In the genomic region with DNA sequence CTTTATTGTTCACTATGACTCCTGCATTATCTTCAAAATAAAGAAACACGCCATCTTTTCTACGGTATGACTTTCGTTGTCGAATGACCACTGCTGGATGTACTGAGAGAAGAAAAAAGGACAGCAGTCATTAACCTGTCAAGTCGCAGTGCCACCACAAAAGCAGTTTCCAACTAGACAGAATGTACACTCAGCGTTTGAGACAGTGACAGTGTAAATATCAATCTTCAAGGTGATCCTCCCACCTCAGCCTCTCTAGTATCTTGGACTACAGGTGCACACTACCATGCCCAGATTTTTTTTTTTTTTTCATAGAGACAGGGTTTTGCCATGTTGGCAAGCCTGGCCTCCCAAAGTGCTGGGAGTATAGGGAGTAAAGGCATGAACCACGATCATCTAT, we compare ENCODE assay signal across 15 cellular contexts. TPM values are rescaled to one million over a fixed set of nuclear protein-coding genes. Genes with fewer than 3 reads are reported as not detected.
DNase-seq lines count a peak whose midpoint lies in the region; ATAC-seq, FAIRE-seq and TF ChIP-seq lines count a peak whose summit lies in the region.
"Had no signal": no experiment of that assay in that cellular context is flagged by ENCODE, and none has a peak within 500 bp of the region (broad histone marks: within the 10 kb centered on the region; RNA-seq: fewer than 3 reads in every experiment).

No MANE protein-coding gene starts in this region.

- DNase-seq in CD4-positive, alpha-beta memory T cell = no peak
- DNase-seq in activated naive CD8-positive, alpha-beta T cell treated with anti-CD3 and anti-CD28 coated beads, Interleukin-2, amount 50 U/mL, for 24 hours = no peak
- no peak for DNase-seq in naive B cell
- DNase-seq in NK-92 (lab: John Stamatoyannopoulos, UW; ENCODE audit: unreplicated experiment) = no peak
- DNase-seq in small intestine = no peak
- no peak for DNase-seq in Right ventricle myocardium inferior (ENCODE audit: missing footprints)
- DNase-seq in spleen = no peak
- DNase-seq: effector memory CD4-positive, alpha-beta T cell; HCEC 1CT; kidney; NCI-H1436 had no signal

- H3K27me3 Mint-ChIP-seq in CD4-positive, alpha-beta memory T cell = no peaks in the 10 kb centered on the region
- H3K27me3 Mint-ChIP-seq in activated naive CD8-positive, alpha-beta T cell treated with anti-CD3 and anti-CD28 coated beads, Interleukin-2, amount 50 U/mL, for 24 hours = peaks cover 3% of the 10 kb centered on the region
- no peaks in the 10 kb centered on the region for H3K27me3 Mint-ChIP-seq in naive B cell

- H3K27me3 ChIP-seq in CD4-positive, alpha-beta memory T cell (ENCODE audit: insufficient read depth, low read length) = no peaks in the 10 kb centered on the region
- H3K27me3 ChIP-seq in HUES64 (ENCODE audit: insufficient read depth, low read length) (no peaks in the 10 kb centered on the region), small intestine (ENCODE audit: control insufficient read depth in 2 of 2, insufficient read depth in 2 of 2, low read length in 2 of 2) (no peaks in the 10 kb centered on the region), spleen (replicated peaks in 1 of 7) (no peaks in the 10 kb centered on the region)
- H3K27me3 ChIP-seq: vagina had no signal

- peak overlapping the region; percentile 11 to 99 (median 67) for H3K27ac Mint-ChIP-seq in CD4-positive, alpha-beta memory T cell
- H3K27ac Mint-ChIP-seq in activated naive CD8-positive, alpha-beta T cell treated with anti-CD3 and anti-CD28 coated beads, Interleukin-2, amount 50 U/mL, for 24 hours = peak overlapping the region; percentile 100
- peak overlapping the region in 4 of 6 donors; percentile 49 to 79 (median 69) for H3K27ac Mint-ChIP-seq in naive B cell

- H3K9me3 ChIP-seq in CD4-positive, alpha-beta memory T cell (ENCODE audit: control insufficient read depth in 1 of 2, low read length in 2 of 2) = no peaks in the 10 kb centered on the region
- H3K9me3 ChIP-seq in HUES64 (ENCODE audit: insufficient read depth, low read depth, low read length) (no peaks in the 10 kb centered on the region), small intestine (ENCODE audit: control insufficient read depth, low read depth) (no peaks in the 10 kb centered on the region), spleen (no peaks in the 10 kb centered on the region)
- H3K9me3 ChIP-seq: vagina had no signal

- H3K4me1 ChIP-seq in CD4-positive, alpha-beta memory T cell (ENCODE audit: insufficient read depth, low read length) = peaks cover 34% of the 10 kb centered on the region
- peaks cover 12% of the 10 kb centered on the region; the same call in 1 of the 2 replicates for H3K4me1 ChIP-seq in HUES64 (ENCODE audit: insufficient read depth, low read length)
- H3K4me1 ChIP-seq in small intestine (ENCODE audit: control insufficient read depth in 2 of 2, insufficient read depth in 1 of 2, low read depth in 1 of 2, low read length in 1 of 2) = peaks cover 3 to 5% of the 10 kb centered on the region in 2 donors
- H3K4me1 ChIP-seq in spleen = peaks cover 27 to 58% (median 41%) of the 10 kb centered on the region in 6 donors

- 98% methylated on average over 7 of the region's 7 CpGs for WGBS in HUES64
- WGBS in small intestine, 3 donors = 56 to 75% (median 60%) methylated on average over 7 of the region's 7 CpGs
- WGBS in spleen, 5 donors = 77 to 90% (median 84%) methylated on average over 7 of the region's 7 CpGs

- POLR2A ChIA-PET in CD4-positive, alpha-beta memory T cell (lab: Charles Lee; ENCODE audit: partially characterized antibody) = interaction anchor here (1.3 to 5.4 kb wide), 3 partner anchors 9 to 26 kb away, joined by 3 to 229 read pairs (median 90); partner anchors contain the start of genes CWC25 and LASP1

- FAIRE-seq in small intestine (lab: Jason Lieb, UNC) = no peak
- FAIRE-seq: kidney, TTC549 had no signal

- intact Hi-C loops in CD4-positive, alpha-beta memory T cell (cut with micrococcal nuclease) = loop anchor here (5.0 kb wide), 2 partner anchors 98 to 302 kb away; partner anchors contain the start of genes PLXDC1 and PSMB3
- intact Hi-C loops in Right ventricle myocardium inferior (cut with DNase I) (no loop called here), spleen (cut with DNase I; ENCODE audit: low total_unique reads) (no loop called here)

- no peak for TF ChIP-seq CTCF in spleen (IDR thresholded peaks at IDR 0.05 in 8 of 11, conservative IDR thresholded peaks at IDR 0.05 in 3 of 11)

- H3K4me3 ChIP-seq in CD4-positive, alpha-beta memory T cell (ENCODE audit: low read length in 2 of 2) = no peak overlapping the region
- peak overlapping the region; percentile 95 for H3K4me3 ChIP-seq in HUES64 (ENCODE audit: low read length)
- no peak overlapping the region for H3K4me3 ChIP-seq in small intestine (ENCODE audit: low read depth in 1 of 2, low read length in 2 of 2)
- no peak overlapping the region for H3K4me3 ChIP-seq in spleen
- H3K4me3 ChIP-seq: vagina had no signal

- H3K4me3 Mint-ChIP-seq in CD4-positive, alpha-beta memory T cell = peak overlapping the region in 2 of 8 donors; percentile 23 to 33
- H3K4me3 Mint-ChIP-seq in activated naive CD8-positive, alpha-beta T cell treated with anti-CD3 and anti-CD28 coated beads, Interleukin-2, amount 50 U/mL, for 24 hours = peak overlapping the region; percentile 100
- peak overlapping the region in 5 of 8 donors; percentile 16 to 96 (median 29) for H3K4me3 Mint-ChIP-seq in naive B cell

- ATAC-seq in activated naive CD8-positive, alpha-beta T cell treated with anti-CD3 and anti-CD28 coated beads, Interleukin-2, amount 50 U/mL, for 24 hours = no peak
- ATAC-seq in naive B cell (ENCODE audit: low read depth in 2 of 2) (no peak), Right ventricle myocardium inferior (no peak)
- ATAC-seq: activated naive CD4-positive, alpha-beta T cell treated with anti-CD3 and anti-CD28 coated beads, Interleukin-2, amount 50 U/mL, for 72 hours had no signal

- CTCF ChIA-PET in CD4-positive, alpha-beta memory T cell (lab: Charles Lee; ENCODE audit: partially characterized antibody) = interaction anchor here (0.6 kb wide), 1 partner anchor 382 kb away, joined by 4 read pairs; no protein-coding TSS in a partner anchor

- peaks cover 0 to 6% (median 0%) of the 10 kb centered on the region in 8 donors for H3K9me3 Mint-ChIP-seq in CD4-positive, alpha-beta memory T cell
- H3K9me3 Mint-ChIP-seq in activated naive CD8-positive, alpha-beta T cell treated with anti-CD3 and anti-CD28 coated beads, Interleukin-2, amount 50 U/mL, for 24 hours = no peaks in the 10 kb centered on the region
- no peaks in the 10 kb centered on the region for H3K9me3 Mint-ChIP-seq in naive B cell
- H3K9me3 Mint-ChIP-seq: activated naive CD4-positive, alpha-beta T cell treated with anti-CD3 and anti-CD28 coated beads, Interleukin-2, amount 50 U/mL, for 72 hours had no signal

- H3K4me1 Mint-ChIP-seq in CD4-positive, alpha-beta memory T cell = peaks cover 30 to 45% (median 37%) of the 10 kb centered on the region in 4 donors
- H3K4me1 Mint-ChIP-seq in activated naive CD8-positive, alpha-beta T cell treated with anti-CD3 and anti-CD28 coated beads, Interleukin-2, amount 50 U/mL, for 24 hours = peaks cover 49% of the 10 kb centered on the region
- peaks cover 42 to 43% (median 43%) of the 10 kb centered on the region in 3 donors for H3K4me1 Mint-ChIP-seq in naive B cell

- peaks cover 39 to 61% of the 10 kb centered on the region in 2 donors for H3K36me3 Mint-ChIP-seq in CD4-positive, alpha-beta memory T cell
- H3K36me3 Mint-ChIP-seq in activated naive CD8-positive, alpha-beta T cell treated with anti-CD3 and anti-CD28 coated beads, Interleukin-2, amount 50 U/mL, for 24 hours (ENCODE audit: low read depth) = peaks cover 62% of the 10 kb centered on the region
- peaks cover 14 to 21% of the 10 kb centered on the region in 2 donors for H3K36me3 Mint-ChIP-seq in naive B cell

- H3K9ac ChIP-seq in HUES64 (ENCODE audit: low read depth, low read length) = no peak overlapping the region

- peaks cover 41% of the 10 kb centered on the region for H3K36me3 ChIP-seq in CD4-positive, alpha-beta memory T cell (ENCODE audit: insufficient read depth, low read length)
- H3K36me3 ChIP-seq in HUES64 (ENCODE audit: insufficient read depth, low read length) (peaks cover 67% of the 10 kb centered on the region), small intestine (ENCODE audit: control insufficient read depth in 2 of 2, insufficient read depth in 2 of 2, low read length in 2 of 2) (peaks cover 7 to 19% of the 10 kb centered on the region in 2 donors), spleen (peaks cover 0 to 74% (median 60%) of the 10 kb centered on the region in 6 donors)

- no peak overlapping the region for H3K27ac ChIP-seq in CD4-positive, alpha-beta memory T cell (ENCODE audit: low read depth, low read length)
- H3K27ac ChIP-seq in HUES64 (ENCODE audit: low read depth, low read length) (no peak overlapping the region), small intestine (ENCODE audit: low read depth in 1 of 2, low read length in 1 of 2) (no peak overlapping the region), spleen (no peak overlapping the region)
- H3K27ac ChIP-seq: vagina had no signal

- TF ChIP-seq POLR2A in spleen (IDR thresholded peaks at IDR 0.05) = no peak

RNA-seq across cellular contexts. Expression of gene RPL23, which starts 3.1 kb away (rescaled TPM):
- total RNA-seq in CD4-positive, alpha-beta memory T cell = 1,000 to 10,000 TPM; 1,511 to 1,572 TPM
- 1,000 to 10,000 TPM in 1 of 2 donors, 100 to 1,000 TPM in 1; 728 to 1,314 TPM for polyA plus RNA-seq in CD4-positive, alpha-beta memory T cell
- 1,978 TPM for polyA plus RNA-seq in HUES64 (2013, experiment 1 of 2)
- polyA plus RNA-seq in HUES64 (2013, experiment 2 of 2) = 2,117 TPM
- polyA plus RNA-seq in naive B cell (ENCODE audit: low read depth in 6 of 6) (1,000 to 10,000 TPM in 5 of 6 donors, 100 to 1,000 TPM in 1; 798 to 1,720 (median 1,485) TPM), small intestine (1,000 to 10,000 TPM; 1,251 to 3,207 (median 2,524) TPM), spleen (1,000 to 10,000 TPM; 5,045 to 6,883 (median 6,622) TPM)
- total RNA-seq in Right ventricle myocardium inferior (897 TPM), spleen (1,000 to 10,000 TPM; 1,006 to 1,826 (median 1,444) TPM)

RNA-seq across cellular contexts. Expression of gene LASP1, which starts 19.5 kb away (rescaled TPM):
- 100 to 1,000 TPM; 120 to 122 TPM for total RNA-seq in CD4-positive, alpha-beta memory T cell
- polyA plus RNA-seq in CD4-positive, alpha-beta memory T cell = 10 to 100 TPM; 32.1 to 65.3 TPM
- polyA plus RNA-seq in HUES64 (2013, experiment 1 of 2) = 103 TPM
- 99.7 TPM for polyA plus RNA-seq in HUES64 (2013, experiment 2 of 2)
- polyA plus RNA-seq in naive B cell (ENCODE audit: low read depth in 6 of 6) = 10 to 100 TPM; 28.4 to 47.4 (median 41.8) TPM
- polyA plus RNA-seq in small intestine = 100 to 1,000 TPM; 152 to 257 (median 213) TPM
- total RNA-seq in Right ventricle myocardium inferior = 38.5 TPM
- total RNA-seq in spleen = 100 to 1,000 TPM; 117 to 196 (median 154) TPM
- polyA plus RNA-seq in spleen = 10 to 100 TPM; 38.8 to 84.3 (median 45.6) TPM

RNA-seq across cellular contexts. Expression of gene CWC25, which starts 25.3 kb away (rescaled TPM):
- 10 to 100 TPM; 44.4 to 46.8 TPM for total RNA-seq in CD4-positive, alpha-beta memory T cell
- polyA plus RNA-seq in CD4-positive, alpha-beta memory T cell = 1 to 10 TPM; 4.3 to 9.6 TPM
- 11.0 TPM for polyA plus RNA-seq in HUES64 (2013, experiment 1 of 2)
- 9.5 TPM for polyA plus RNA-seq in HUES64 (2013, experiment 2 of 2)
- polyA plus RNA-seq in naive B cell (ENCODE audit: low read depth in 6 of 6) (10 to 100 TPM in 4 of 6 donors, 1 to 10 TPM in 2; 9.2 to 13.4 (median 11.5) TPM), small intestine (10 to 100 TPM; 12.6 to 61.1 (median 45.7) TPM), spleen (10 to 100 TPM; 14.7 to 26.7 (median 25.1) TPM)
- total RNA-seq in Right ventricle myocardium inferior (9.4 TPM), spleen (10 to 100 TPM; 23.6 to 32.8 (median 28.3) TPM)

RNA-seq across cellular contexts. Expression of gene PIP4K2B, which starts 51.0 kb away (rescaled TPM):
- total RNA-seq in CD4-positive, alpha-beta memory T cell = 10 to 100 TPM; 55.9 to 66.3 TPM
- polyA plus RNA-seq in CD4-positive, alpha-beta memory T cell = 10 to 100 TPM; 10.2 to 16.6 TPM
- 34.8 TPM for polyA plus RNA-seq in HUES64 (2013, experiment 1 of 2)
- polyA plus RNA-seq in HUES64 (2013, experiment 2 of 2) = 37.9 TPM
- polyA plus RNA-seq in naive B cell (ENCODE audit: low read depth in 6 of 6) = 10 to 100 TPM; 10.1 to 14.5 (median 11.8) TPM
- 10 to 100 TPM in 1 of 3 donors, 1 to 10 TPM in 2; 4.9 to 19.6 (median 4.9) TPM for polyA plus RNA-seq in small intestine
- total RNA-seq in Right ventricle myocardium inferior = 49.7 TPM
- 10 to 100 TPM; 30.9 to 48.4 (median 42.9) TPM for total RNA-seq in spleen
- 10 to 100 TPM; 11.4 to 21.3 (median 12.2) TPM for polyA plus RNA-seq in spleen
